Comparison of ENCODE assay signal across 7 cellular contexts in the genomic region with DNA sequence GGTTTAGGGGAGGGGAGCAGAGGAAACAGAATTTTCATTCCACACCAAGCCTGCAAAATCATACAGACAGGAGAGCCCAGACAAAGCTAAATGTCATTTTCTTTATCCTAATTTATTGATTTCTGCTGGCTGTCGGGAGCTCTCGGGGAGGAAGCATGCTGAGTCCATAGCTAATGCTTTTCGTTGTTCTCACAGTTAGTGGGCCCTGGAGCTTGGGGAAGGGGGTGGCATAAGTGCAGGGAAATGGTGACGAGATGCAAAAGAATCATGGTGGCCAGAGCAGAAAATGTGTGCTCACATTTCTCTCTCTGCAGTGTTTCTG.
DNase-seq lines count a peak whose midpoint lies in the region; ATAC-seq and TF ChIP-seq lines count a peak whose summit lies in the region.

No MANE protein-coding gene starts in this region.

- no peak overlapping the region for H3K4ac ChIP-seq in H9 (ENCODE audit: low read depth, low read length)

- no peaks in the 10 kb centered on the region for H3K79me1 ChIP-seq in H9 (ENCODE audit: insufficient read depth, low read depth, low read length, poor library complexity, severe bottlenecking)

- H3K4me1 ChIP-seq in H9 (ENCODE audit: insufficient read depth, low read length): peaks cover 3% of the 10 kb centered on the region; the same call in 1 of the 2 replicates
- H3K4me1 ChIP-seq in Peyer's patch: peaks cover 0 to 13% (median 3%) of the 10 kb centered on the region in 4 donors
- peaks cover 8% of the 10 kb centered on the region for H3K4me1 ChIP-seq in foreskin keratinocyte

- H4K5ac ChIP-seq in H9 (ENCODE audit: insufficient read length, low read depth, low read length): no peak overlapping the region

- H3K27ac ChIP-seq in H9 (ENCODE audit: insufficient read length, low read depth, low read length) (no peak overlapping the region), Peyer's patch (peak overlapping the region; percentile 65 to 77 (median 68)), foreskin keratinocyte (peak overlapping the region; percentile 6), skin epidermis (peak overlapping the region in 18 of 21 experiments; percentile 3 to 89 (median 72))

- H4K20me1 ChIP-seq in H9 (ENCODE audit: control insufficient read depth, insufficient read depth, insufficient read length): no peaks in the 10 kb centered on the region

- DNase-seq in H9 (peak; percentile 22), Peyer's patch (no peak), foreskin keratinocyte (no peak), DMS53 (lab: John Stamatoyannopoulos, UW) (no peak), NCI-H1048 (lab: John Stamatoyannopoulos, UW) (no peak)

- H3K36me3 Mint-ChIP-seq in H9 (ENCODE audit: insufficient read depth in 1 of 3, low read depth in 3 of 3): no peaks in the 10 kb centered on the region; a peak in 1 of 7 replicates

- H3K4me1 Mint-ChIP-seq in H9: peaks cover 33 to 40% of the 10 kb centered on the region in 2 experiments

- peak overlapping the region in 2 of 4 donors; percentile 7 to 30 for H3K4me3 ChIP-seq in Peyer's patch
- no peak overlapping the region for H3K4me3 ChIP-seq in skin epidermis

- H2BK20ac ChIP-seq in H9 (ENCODE audit: low read depth, low read length, poor library complexity, severe bottlenecking): no peak overlapping the region

- H3K4me3 Mint-ChIP-seq in H9: no peak overlapping the region

- H3K27me3 Mint-ChIP-seq in H9 (ENCODE audit: low read depth): peaks cover 14% of the 10 kb centered on the region

- TF ChIP-seq CTCF in H9 (conservative IDR thresholded peaks at IDR 0.05): no peak
- no peak for TF ChIP-seq CTCF in Peyer's patch (IDR thresholded peaks at IDR 0.05)
- TF ChIP-seq CTCF in foreskin keratinocyte (conservative IDR thresholded peaks at IDR 0.05): no peak

- H3K23me2 ChIP-seq in H9 (ENCODE audit: insufficient read length, low read depth, low read length, poor library complexity, severe bottlenecking): no peaks in the 10 kb centered on the region

- no peak overlapping the region for H2BK5ac ChIP-seq in H9 (ENCODE audit: insufficient read length, low read length)

- ATAC-seq in foreskin keratinocyte (no peak), GM19397 (IDR thresholded peaks at IDR 0.05; ENCODE audit: unreplicated experiment) (no peak)

- WGBS in H9 (ENCODE audit: extremely low coverage, insufficient read length, low lambda C conversion rate): no CpG with 5 or more reads among the region's 4 CpGs

- no peak overlapping the region for H2AFZ ChIP-seq in H9 (ENCODE audit: low read length)

- H3T11ph ChIP-seq in H9 (ENCODE audit: low read length): no peak overlapping the region

- H3K18ac ChIP-seq in H9 (ENCODE audit: insufficient read length, low read depth, low read length): no peak overlapping the region

- no peak for TF ChIP-seq POLR2A in Peyer's patch (IDR thresholded peaks at IDR 0.05)

- H3K4me2 ChIP-seq in H9 (ENCODE audit: insufficient read depth, insufficient read length, low read length): no peak overlapping the region

- no peak overlapping the region for H2AK5ac ChIP-seq in H9 (ENCODE audit: insufficient read length, low read length)

- H3K79me2 ChIP-seq in H9 (ENCODE audit: insufficient read depth, low read length): no peaks in the 10 kb centered on the region

- no peak overlapping the region for H3K14ac ChIP-seq in H9 (ENCODE audit: insufficient read depth, low read length)

- no peak overlapping the region for H3K23ac ChIP-seq in H9 (ENCODE audit: insufficient read length, low read depth, low read length)

- peak overlapping the region; percentile 2 to 62 (median 14); a peak in 4 of 7 replicates for H3K27ac Mint-ChIP-seq in H9

- H3K9ac ChIP-seq in H9 (ENCODE audit: extremely low read depth, insufficient read length, low read length): no peak overlapping the region

- H4K91ac ChIP-seq in H9 (ENCODE audit: insufficient read length, low read depth, low read length): no peak overlapping the region

- no peaks in the 10 kb centered on the region for H3K36me3 ChIP-seq in Peyer's patch

- no peaks in the 10 kb centered on the region for H3K9me3 Mint-ChIP-seq in H9

- no peak overlapping the region for H4K8ac ChIP-seq in H9 (replicated peaks; ENCODE audit: insufficient read length, low read depth, low read length)

- H3K9me3 ChIP-seq in H9 (ENCODE audit: control insufficient read depth, low read depth, low read length): no peaks in the 10 kb centered on the region
- no peaks in the 10 kb centered on the region for H3K9me3 ChIP-seq in Peyer's patch

- no peak overlapping the region for H3K56ac ChIP-seq in H9 (ENCODE audit: insufficient read length, low read depth, low read length)

- no peak overlapping the region for H2BK15ac ChIP-seq in H9 (ENCODE audit: low read depth, low read length)

- no peak overlapping the region for H2BK120ac ChIP-seq in H9 (ENCODE audit: low read depth, low read length, poor library complexity, severe bottlenecking)

- no peak overlapping the region for H2BK12ac ChIP-seq in H9 (ENCODE audit: insufficient read length, low read depth, low read length)

- no peaks in the 10 kb centered on the region for H3K27me3 ChIP-seq in H9 (ENCODE audit: insufficient read depth, low read length)
- H3K27me3 ChIP-seq in Peyer's patch: no peaks in the 10 kb centered on the region
- H3K27me3 ChIP-seq in foreskin keratinocyte: no peaks in the 10 kb centered on the region
